In genomic region chr9:16487915-16488314, GRCh38 we compare ENCODE assay signal across 15 cellular contexts.
DNase-seq lines count a peak whose midpoint lies in the region; ATAC-seq and TF ChIP-seq lines count a peak whose summit lies in the region.
"Had no signal": no experiment of that assay in that cellular context is flagged by ENCODE, and none has a peak within 500 bp of the region (broad histone marks: within the 10 kb centered on the region; RNA-seq: fewer than 3 reads in every experiment).

No MANE protein-coding gene starts in this region.

- H3F3A ChIP-seq in smooth muscle cell (ENCODE audit: low read depth): no peaks in the 10 kb centered on the region

- no peak overlapping the region for H3K4me3 ChIP-seq in HUES64 (ENCODE audit: low read length)
- H3K4me3 ChIP-seq in iPS-20b (ENCODE audit: low read length): no peak overlapping the region
- no peak overlapping the region for H3K4me3 ChIP-seq in smooth muscle cell
- H3K4me3 ChIP-seq: GM23248, K562 had no signal

- H4K20me1 ChIP-seq in smooth muscle cell (ENCODE audit: low read depth): no peaks in the 10 kb centered on the region

- peak overlapping the region; percentile 12 for H3K4me2 ChIP-seq in smooth muscle cell

- DNase-seq in smooth muscle cell (lab: John Stamatoyannopoulos, UW; ENCODE audit: unreplicated experiment): no peak
- no peak for DNase-seq in activated effector memory CD4-positive, alpha-beta T cell treated with anti-CD3 and anti-CD28 coated beads, Interleukin-2, amount 50 U/mL, for 16 hours
- no peak for DNase-seq in KBM-7
- DNase-seq: ACHN; BE2C; C1 segment of cervical spinal cord; Caco-2; CD4-positive, CD25-positive, alpha-beta regulatory T cell; GM23248; H7; IMR-90 had no signal

- no peaks in the 10 kb centered on the region for H3K36me3 ChIP-seq in HUES64 (ENCODE audit: insufficient read depth, low read length)
- H3K36me3 ChIP-seq in iPS-20b (ENCODE audit: insufficient read depth, low read depth, low read length): no peaks in the 10 kb centered on the region
- no peaks in the 10 kb centered on the region for H3K36me3 ChIP-seq in smooth muscle cell (ENCODE audit: low read depth)
- H3K36me3 ChIP-seq: BE2C had no signal

- no peak for ATAC-seq in GM21515 (IDR thresholded peaks at IDR 0.05; ENCODE audit: unreplicated experiment)
- ATAC-seq: K562 had no signal

- H3K79me2 ChIP-seq in smooth muscle cell (ENCODE audit: low read depth): no peaks in the 10 kb centered on the region

- TF ChIP-seq CTCF in smooth muscle cell (IDR thresholded peaks at IDR 0.05; ENCODE audit: borderline replicate concordance, insufficient read depth, poor library complexity, severe bottlenecking): no peak

- no peaks in the 10 kb centered on the region for H3K9me3 ChIP-seq in HUES64 (ENCODE audit: insufficient read depth, low read depth, low read length)
- no peaks in the 10 kb centered on the region for H3K9me3 ChIP-seq in iPS-20b (ENCODE audit: insufficient read depth, low read depth, low read length)
- no peaks in the 10 kb centered on the region for H3K9me3 ChIP-seq in smooth muscle cell (replicated peaks; ENCODE audit: low read depth)
- H3K9me3 ChIP-seq: BE2C, Caco-2 had no signal

- H3K27me3 ChIP-seq in HUES64 (ENCODE audit: insufficient read depth, low read length) (no peaks in the 10 kb centered on the region), iPS-20b (ENCODE audit: insufficient read depth, low read length) (no peaks in the 10 kb centered on the region), smooth muscle cell (ENCODE audit: low read depth) (no peaks in the 10 kb centered on the region)
- H3K27me3 ChIP-seq: BE2C had no signal

- 78% methylated on average over 6 of the region's 7 CpGs for WGBS in HUES64
- WGBS in smooth muscle cell (ENCODE audit: low lambda C conversion rate): 79% methylated on average over 7 of the region's 7 CpGs

- H3K9ac ChIP-seq in HUES64 (ENCODE audit: low read depth, low read length) (no peak overlapping the region), iPS-20b (ENCODE audit: low read depth, low read length) (peak overlapping the region; percentile 34; the same call in 1 of the 2 replicates), smooth muscle cell (ENCODE audit: low read depth) (no peak overlapping the region)
- H3K9ac ChIP-seq: GM23248 had no signal

- in situ Hi-C loops in KBM-7 (cut with MboI; ENCODE audit: low pct_unique_long_range_greater_than_20kb, low sequenced_read_pairs): no loop called here

- H3K27ac ChIP-seq in HUES64 (ENCODE audit: low read depth, low read length) (peak overlapping the region; percentile 3; the same call in 1 of the 2 replicates), iPS-20b (ENCODE audit: low read length) (no peak overlapping the region), smooth muscle cell (ENCODE audit: low read depth) (peak overlapping the region; percentile 5)
- H3K27ac ChIP-seq: GM23248 had no signal

- no peak overlapping the region for H2AFZ ChIP-seq in smooth muscle cell (ENCODE audit: low read depth)
- H2AFZ ChIP-seq: GM23248 had no signal

- peaks cover 71% of the 10 kb centered on the region for H3K4me1 ChIP-seq in HUES64 (ENCODE audit: insufficient read depth, low read length)
- H3K4me1 ChIP-seq in iPS-20b (ENCODE audit: insufficient read depth, low read length): peaks cover 40% of the 10 kb centered on the region
- H3K4me1 ChIP-seq in smooth muscle cell (ENCODE audit: low read depth): peaks cover 10% of the 10 kb centered on the region
- H3K4me1 ChIP-seq: BE2C, Caco-2 had no signal
